Comparison of ENCODE assay signal across 1 cellular context in genomic region chr2:191020742-191021381, GRCh38.
TF ChIP-seq lines count a peak whose summit lies in the region.

No MANE protein-coding gene starts in this region.

TF ChIP-seq in HepG2, 621 proteins besides CTCF, POLR2A, EP300 and RAD21 (continued from another document and continues in another):
- TF ChIP-seq IKZF5 (CRISPR knock-in tag; IDR thresholded peaks at IDR 0.05) (no peak; the same call in 1 of the 2 replicates), HINFP (CRISPR knock-in tag; IDR thresholded peaks at IDR 0.05; ENCODE audit: low read depth) (no peak; the same call in 1 of the 2 replicates), ZNF75D (CRISPR knock-in tag; IDR thresholded peaks at IDR 0.05; ENCODE audit: borderline replicate concordance) (no peak), JUND (CRISPR knock-in tag; IDR thresholded peaks at IDR 0.05) (no peak), YEATS4 (CRISPR knock-in tag; IDR thresholded peaks at IDR 0.05; ENCODE audit: borderline replicate concordance) (no peak), TBL1XR1 (IDR thresholded peaks at IDR 0.05; ENCODE audit: borderline replicate concordance, low read length, partially characterized antibody) (peak; percentile 63), ZNF782 (CRISPR knock-in tag; IDR thresholded peaks at IDR 0.05; ENCODE audit: borderline replicate concordance) (no peak; the same call in 1 of the 2 replicates), ZNF878 (CRISPR knock-in tag; IDR thresholded peaks at IDR 0.05) (no peak), ZBTB43 (CRISPR knock-in tag; conservative IDR thresholded peaks at IDR 0.05) (no peak), ZBTB10 (CRISPR knock-in tag; IDR thresholded peaks at IDR 0.05; ENCODE audit: borderline replicate concordance) (no peak), ZBTB42 (CRISPR knock-in tag; IDR thresholded peaks at IDR 0.05) (no peak), ZNF562 (CRISPR knock-in tag; IDR thresholded peaks at IDR 0.05; ENCODE audit: borderline replicate concordance) (no peak), THAP7 (CRISPR knock-in tag; IDR thresholded peaks at IDR 0.05) (no peak; the same call in 1 of the 2 replicates), ZNF674 (CRISPR knock-in tag; IDR thresholded peaks at IDR 0.05; ENCODE audit: low read depth) (no peak), ZNF775 (CRISPR knock-in tag; IDR thresholded peaks at IDR 0.05; ENCODE audit: borderline replicate concordance) (no peak), TSC22D2 (CRISPR knock-in tag; IDR thresholded peaks at IDR 0.05; ENCODE audit: borderline replicate concordance) (no peak), MLLT10 (CRISPR knock-in tag; IDR thresholded peaks at IDR 0.05) (no peak), ZNF354B (CRISPR knock-in tag; IDR thresholded peaks at IDR 0.05) (no peak), ZNF704 (CRISPR knock-in tag; IDR thresholded peaks at IDR 0.05; ENCODE audit: borderline replicate concordance) (no peak), RBM22 (optimal IDR thresholded peaks at IDR 0.05; ENCODE audit: low read length) (peak; percentile 90), ZNF383 (CRISPR knock-in tag; IDR thresholded peaks at IDR 0.05; ENCODE audit: borderline replicate concordance) (no peak; the same call in 1 of the 2 replicates), NAIF1 (CRISPR knock-in tag; IDR thresholded peaks at IDR 0.05; ENCODE audit: borderline replicate concordance) (no peak), ZNF331 (CRISPR knock-in tag; IDR thresholded peaks at IDR 0.05) (no peak), TRAFD1 (CRISPR knock-in tag; IDR thresholded peaks at IDR 0.05; ENCODE audit: borderline replicate concordance) (no peak), ZNF234 (CRISPR knock-in tag; conservative IDR thresholded peaks at IDR 0.05) (0 out of 2 replicates have a peak, but pooled peaks have one; percentile 6), MED8 (CRISPR knock-in tag; IDR thresholded peaks at IDR 0.05; ENCODE audit: insufficient replicate concordance) (no peak), ZNF605 (CRISPR knock-in tag; IDR thresholded peaks at IDR 0.05) (peak; percentile 51; the same call in 1 of the 2 replicates), PRDM15 (CRISPR knock-in tag; IDR thresholded peaks at IDR 0.05) (no peak), ZNF235 (CRISPR knock-in tag; IDR thresholded peaks at IDR 0.05; ENCODE audit: borderline replicate concordance) (no peak), TMF1 (CRISPR knock-in tag; IDR thresholded peaks at IDR 0.05; ENCODE audit: low read depth) (no peak; the same call in 1 of the 2 replicates), ELK4 (CRISPR knock-in tag; IDR thresholded peaks at IDR 0.05; ENCODE audit: borderline replicate concordance) (no peak), SRSF4 (IDR thresholded peaks at IDR 0.05; ENCODE audit: low read depth, low read length, poor library complexity, severe bottlenecking) (no peak), ZIK1 (CRISPR knock-in tag; IDR thresholded peaks at IDR 0.05; ENCODE audit: borderline replicate concordance, low read depth) (no peak), ZNF296 (CRISPR knock-in tag; conservative IDR thresholded peaks at IDR 0.05) (peak; percentile 95), TEAD2 (CRISPR knock-in tag; IDR thresholded peaks at IDR 0.05) (no peak), HDAC6 (IDR thresholded peaks at IDR 0.05; ENCODE audit: low read depth, low read length) (no peak), ZFP90 (CRISPR knock-in tag; IDR thresholded peaks at IDR 0.05; ENCODE audit: borderline replicate concordance) (no peak), ZBTB3 (CRISPR knock-in tag; IDR thresholded peaks at IDR 0.05; ENCODE audit: borderline replicate concordance, low read depth) (no peak)
